ENCODE assay signal across 8 cellular contexts in the genomic region with DNA sequence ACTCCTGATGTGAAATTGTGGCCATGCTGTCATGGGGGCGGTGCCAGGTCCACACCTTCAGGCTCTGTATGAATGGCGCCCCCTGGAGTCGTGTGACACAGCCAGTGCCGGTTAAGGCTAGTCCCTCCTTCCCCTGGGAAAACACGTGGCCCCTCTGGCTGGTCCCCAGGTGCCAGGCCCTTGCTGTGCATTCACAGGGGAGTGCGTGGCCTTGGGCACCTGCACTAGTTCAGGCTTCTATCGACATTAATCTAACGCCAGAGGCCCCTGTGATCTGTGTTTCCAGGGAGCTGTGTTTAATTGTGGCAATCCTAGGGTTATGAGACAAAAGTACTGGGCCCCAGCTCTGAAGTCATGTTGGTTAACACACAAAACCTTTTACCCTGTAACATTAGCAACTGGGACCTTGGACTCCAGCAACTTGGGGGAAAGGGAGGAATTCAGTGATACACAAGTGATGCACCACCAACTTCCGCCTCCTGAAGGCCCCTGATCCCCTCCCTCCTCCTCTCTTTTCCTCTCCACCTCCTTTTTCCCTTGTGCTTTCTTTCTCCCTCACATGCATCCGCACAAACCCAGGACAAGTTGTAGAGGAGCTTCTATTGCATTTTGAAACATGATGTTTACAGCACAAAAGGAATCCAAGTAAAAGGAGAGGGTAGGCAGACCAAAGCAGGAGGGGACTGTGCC.
DNase-seq lines count a peak whose midpoint lies in the region; ATAC-seq lines count a peak whose summit lies in the region.

No MANE protein-coding gene starts in this region.

- CTCF ChIA-PET in activated CD4-positive, alpha-beta memory T cell treated with anti-CD3 and anti-CD28 coated beads for 36 hours (lab: Charles Lee) = interaction anchor here (0.6 to 3.2 kb wide), 18 partner anchors 15 to 562 kb away, joined by 3 to 21 read pairs (median 3); no protein-coding TSS in a partner anchor

- H3K9me3 ChIP-seq in effector memory CD4-positive, alpha-beta T cell (ENCODE audit: control insufficient read depth, low read length) = no peaks in the 10 kb centered on the region

- H3K27me3 Mint-ChIP-seq in activated CD4-positive, alpha-beta memory T cell treated with anti-CD3 and anti-CD28 coated beads for 36 hours = no peaks in the 10 kb centered on the region

- H3K4me3 Mint-ChIP-seq in activated CD4-positive, alpha-beta memory T cell treated with anti-CD3 and anti-CD28 coated beads for 36 hours = no peak overlapping the region

- H3K36me3 Mint-ChIP-seq in activated CD4-positive, alpha-beta memory T cell treated with anti-CD3 and anti-CD28 coated beads for 36 hours = peaks cover 6% of the 10 kb centered on the region

- POLR2A ChIA-PET in activated CD4-positive, alpha-beta memory T cell treated with anti-CD3 and anti-CD28 coated beads for 36 hours (lab: Charles Lee) = no interaction called here

- intact Hi-C loops in activated CD4-positive, alpha-beta memory T cell treated with anti-CD3 and anti-CD28 coated beads for 36 hours (cut with micrococcal nuclease) = loop anchor here (2.0 to 5.0 kb wide), 3 partner anchors 132 to 450 kb away; partner anchors contain the start of gene RREB1

- no peaks in the 10 kb centered on the region for H3K27me3 ChIP-seq in effector memory CD4-positive, alpha-beta T cell (replicated peaks; ENCODE audit: control insufficient read depth, insufficient read depth, low read length, poor library complexity, severe bottlenecking)

- DNase-seq in A172 (ENCODE audit: low spot score) (peak; percentile 81), HK-2 (ENCODE audit: unreplicated experiment) (peak; percentile 80), NCI-H82 (lab: John Stamatoyannopoulos, UW) (peak; percentile 96), midbrain (lab: John Stamatoyannopoulos, UW) (peak; percentile 49)
- peak; percentile 86 for DNase-seq in activated CD4-positive, alpha-beta memory T cell treated with anti-CD3 and anti-CD28 coated beads for 36 hours
- peak in 2 of 3 donors; percentile 22 to 39 for DNase-seq in effector memory CD4-positive, alpha-beta T cell
- DNase-seq in stimulated activated CD8-positive, alpha-beta memory T cell treated with anti-CD3 and anti-CD28 coated beads, Interleukin-7, amount 100 ng/mL, for 24 hours (ENCODE audit: low read depth) = peak; percentile 62

- no peak overlapping the region for H3K27ac ChIP-seq in effector memory CD4-positive, alpha-beta T cell (ENCODE audit: insufficient read depth, low read length, poor library complexity, severe bottlenecking)

- no peak overlapping the region for H3K27ac Mint-ChIP-seq in activated CD4-positive, alpha-beta memory T cell treated with anti-CD3 and anti-CD28 coated beads for 36 hours

- peaks cover 20% of the 10 kb centered on the region for H3K4me1 Mint-ChIP-seq in activated CD4-positive, alpha-beta memory T cell treated with anti-CD3 and anti-CD28 coated beads for 36 hours (ENCODE audit: low read depth)

- H3K9me3 Mint-ChIP-seq in activated CD4-positive, alpha-beta memory T cell treated with anti-CD3 and anti-CD28 coated beads for 36 hours = no peaks in the 10 kb centered on the region

- no peaks in the 10 kb centered on the region for H3K4me1 ChIP-seq in effector memory CD4-positive, alpha-beta T cell (ENCODE audit: control insufficient read depth, insufficient read depth, low read length, poor library complexity, severe bottlenecking)

- H3K36me3 ChIP-seq in effector memory CD4-positive, alpha-beta T cell (ENCODE audit: control insufficient read depth, insufficient read depth, low read length) = peaks cover 38% of the 10 kb centered on the region

- ATAC-seq in GM18868 (IDR thresholded peaks at IDR 0.05; ENCODE audit: unreplicated experiment) = peak; percentile 48

- H3K4me3 ChIP-seq in effector memory CD4-positive, alpha-beta T cell (ENCODE audit: insufficient read depth, low read depth, low read length, poor library complexity, severe bottlenecking) = no peak overlapping the region

Comparison
In these comparisons a context has a peak if more than half of its experiments do, and no peak if none do; other contexts are left out.
1. DNase-seq: peak in every context shown above with its lines; median percentile 96 in NCI-H82; 86 in activated CD4-positive, alpha-beta memory T cell treated with anti-CD3 and anti-CD28 coated beads for 36 hours; 81 in A172; 80 in HK-2; 62 in stimulated activated CD8-positive, alpha-beta memory T cell treated with anti-CD3 and anti-CD28 coated beads, Interleukin-7, amount 100 ng/mL, for 24 hours; 49 in midbrain; 30 in effector memory CD4-positive, alpha-beta T cell.